In the genomic region with DNA sequence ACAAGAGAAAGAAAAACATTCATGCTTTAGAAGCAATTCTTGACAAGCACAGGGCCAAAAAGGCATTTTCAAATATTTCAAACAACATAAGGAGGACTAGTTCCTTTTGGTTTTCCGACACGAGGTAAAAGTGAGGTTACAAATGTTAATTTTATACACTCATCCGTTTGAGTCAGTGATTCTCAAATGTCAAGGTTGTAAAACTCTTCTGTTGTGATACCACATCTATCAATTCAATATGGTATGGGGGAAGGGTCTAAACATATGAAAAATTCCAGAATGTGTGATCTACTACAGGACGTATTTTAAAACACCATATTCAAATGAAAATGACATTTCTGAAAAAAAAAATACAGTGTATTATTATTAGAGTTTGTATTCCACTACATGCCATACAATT, we compare ENCODE assay signal across 29 cellular contexts.
"Had no signal": no experiment of that assay in that cellular context is flagged by ENCODE, and none has a peak within 500 bp of the region (broad histone marks: within the 10 kb centered on the region; RNA-seq: fewer than 3 reads in every experiment).

No MANE protein-coding gene starts in this region.

- ATAC-seq: body of pancreas had no signal

- H3K9me3 ChIP-seq: body of pancreas, breast epithelium had no signal

- DNase-seq: activated CD4-positive, alpha-beta T cell treated with anti-CD3 and anti-CD28 coated beads for 1 hour; activated CD4-positive, alpha-beta T cell treated with anti-CD3 and anti-CD28 coated beads, Interleukin-2, amount 10 ng/mL, durations not matched to agents 24 days and 14 days; activated CD4-positive, alpha-beta T cell treated with anti-CD3 and anti-CD28 coated beads, Interleukin-2, amount 50 U/mL, for 4 hours; activated CD4-positive, CD25-positive, alpha-beta regulatory T cell; activated CD8-positive, alpha-beta memory T cell treated with anti-CD3 and anti-CD28 coated beads, Interleukin-2, amount 50 U/mL, for 4 hours; activated naive CD4-positive, alpha-beta T cell treated with anti-CD3 and anti-CD28 coated beads, Interleukin-2, amount 10 ng/mL, durations not matched to agents 7 days and 5 days; activated T-cell treated with anti-CD3 and anti-CD28 coated beads for 4 hours; activated T-cell treated with anti-CD3 and anti-CD28 coated beads, Interleukin-2, amount 50 U/mL, for 4 hours; body of pancreas; NCI-H1105; NCI-H1417 treated with DMSO at 0.1 percent for 48 hours; NCI-H187 treated with DMSO at 0.1 percent for 48 hours; NCI-H2081; NCI-H510A; NCI-H526; NCI-H748 treated with DMSO at 0.1 percent for 48 hours; NK-92 treated with Interleukin-12 subunit alpha and Interleukin-12 subunit beta, amount 100 ng/mL, for 24 hours; PC-9; Right ventricle myocardium superior; SW 1271; T-helper 1 cell; T-helper 2 cell; T-helper 9 cell had no signal

- H2AFZ ChIP-seq: PC-9 had no signal

- H3K4me3 ChIP-seq: body of pancreas, breast epithelium, coronary artery, PC-9 had no signal

- H3K4me3 Mint-ChIP-seq: activated CD4-positive, alpha-beta T cell treated with anti-CD3 and anti-CD28 coated beads, Interleukin-2, amount 10 ng/mL, durations not matched to agents 24 days and 14 days; activated naive CD4-positive, alpha-beta T cell treated with anti-CD3 and anti-CD28 coated beads, Interleukin-2, amount 10 ng/mL, durations not matched to agents 7 days and 5 days; activated naive CD8-positive, alpha-beta T cell; activated T-cell treated with anti-CD3 and anti-CD28 coated beads, Interleukin-2, amount 50 U/mL, for 4 hours; activated T-helper 1 cell treated with anti-CD3 and anti-CD28 coated beads, Interleukin-12 subunit alpha, Interleukin-12 subunit beta, Interleukin-2, Interleukin-4 antibody, amounts not matched to agents 30 ng/mL and 10 ng/mL and 1 ng/mL, durations not matched to agents 14 hours and 24 hours and 36 hours had no signal

- H3K9ac ChIP-seq: KMS-11 had no signal

- H3K36me3 Mint-ChIP-seq: activated naive CD4-positive, alpha-beta T cell treated with anti-CD3 and anti-CD28 coated beads, Interleukin-2, amount 10 ng/mL, durations not matched to agents 7 days and 5 days; activated naive CD8-positive, alpha-beta T cell had no signal

- H3K4me2 ChIP-seq: KMS-11, PC-9 had no signal

- H3K4me1 ChIP-seq: body of pancreas, breast epithelium had no signal

- H3K27ac ChIP-seq: body of pancreas, breast epithelium, coronary artery, KMS-11, PC-9, VCaP had no signal

- H3K9me3 Mint-ChIP-seq: activated CD4-positive, alpha-beta T cell treated with anti-CD3 and anti-CD28 coated beads, Interleukin-2, amount 10 ng/mL, durations not matched to agents 24 days and 14 days; activated naive CD4-positive, alpha-beta T cell treated with anti-CD3 and anti-CD28 coated beads, Interleukin-2, amount 10 ng/mL, durations not matched to agents 7 days and 5 days; activated T-cell treated with anti-CD3 and anti-CD28 coated beads, Interleukin-2, amount 50 U/mL, for 4 hours; activated T-helper 1 cell treated with anti-CD3 and anti-CD28 coated beads, Interleukin-12 subunit alpha, Interleukin-12 subunit beta, Interleukin-2, Interleukin-4 antibody, amounts not matched to agents 30 ng/mL and 10 ng/mL and 1 ng/mL, durations not matched to agents 14 hours and 24 hours and 36 hours had no signal

- H3K27ac Mint-ChIP-seq: activated CD4-positive, alpha-beta T cell treated with anti-CD3 and anti-CD28 coated beads, Interleukin-2, amount 10 ng/mL, durations not matched to agents 24 days and 14 days; activated naive CD4-positive, alpha-beta T cell treated with anti-CD3 and anti-CD28 coated beads, Interleukin-2, amount 10 ng/mL, durations not matched to agents 7 days and 5 days; activated naive CD8-positive, alpha-beta T cell; activated T-helper 1 cell treated with anti-CD3 and anti-CD28 coated beads, Interleukin-12 subunit alpha, Interleukin-12 subunit beta, Interleukin-2, Interleukin-4 antibody, amounts not matched to agents 30 ng/mL and 10 ng/mL and 1 ng/mL, durations not matched to agents 14 hours and 24 hours and 36 hours had no signal

- H3K36me3 ChIP-seq: breast epithelium had no signal
